ENCODE assay signal across 19 cellular contexts in the genomic region with DNA sequence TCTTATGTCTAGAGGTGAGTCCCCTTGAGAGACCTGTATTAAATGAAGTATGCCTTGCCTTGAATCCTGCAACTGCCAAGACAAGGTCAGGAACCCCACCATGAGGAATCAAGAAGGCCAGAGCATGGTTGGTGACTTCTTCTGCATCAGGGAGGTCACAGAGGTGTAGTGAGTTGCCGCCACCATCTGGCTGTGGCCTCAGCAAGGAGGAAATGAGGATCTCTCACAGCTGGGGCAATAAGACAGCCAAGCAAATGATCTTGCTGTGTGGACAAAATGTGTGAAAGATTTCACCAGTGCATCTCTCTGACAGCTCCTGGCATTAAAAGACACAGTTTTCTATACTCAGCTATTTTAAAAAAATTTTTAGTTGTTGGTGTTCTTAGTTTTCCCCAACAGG.
DNase-seq lines count a peak whose midpoint lies in the region; FAIRE-seq and TF ChIP-seq lines count a peak whose summit lies in the region.
"Had no signal": no experiment of that assay in that cellular context is flagged by ENCODE, and none has a peak within 500 bp of the region (broad histone marks: within the 10 kb centered on the region; RNA-seq: fewer than 3 reads in every experiment).

No MANE protein-coding gene starts in this region.

- H3K4me3 ChIP-seq in kidney (ENCODE audit: low read length in 2 of 2) = no peak overlapping the region
- H3K4me3 ChIP-seq: A549, GM12878, GM23338 had no signal

- no peak overlapping the region for H3K27ac ChIP-seq in kidney (ENCODE audit: low read depth in 2 of 2, low read length in 2 of 2)
- H3K27ac ChIP-seq: A549 had no signal

- H3K4me1 ChIP-seq in kidney (ENCODE audit: control insufficient read depth in 1 of 2, insufficient read depth in 1 of 2, low read depth in 1 of 2, low read length in 2 of 2) = no peaks in the 10 kb centered on the region
- H3K4me1 ChIP-seq: A549, Caco-2 had no signal

- peak; percentile 20; the same call in 1 of the 3 replicates for TF ChIP-seq CTCF in GM12872 (IDR thresholded peaks at IDR 0.05; ENCODE audit: insufficient read depth, low read depth, low read length)
- no peak for TF ChIP-seq CTCF in kidney (IDR thresholded peaks at IDR 0.05; ENCODE audit: borderline replicate concordance, extremely low read depth, insufficient read depth)

- no peaks in the 10 kb centered on the region for H3K36me3 ChIP-seq in kidney (ENCODE audit: control insufficient read depth in 1 of 2, insufficient read depth in 2 of 2, low read length in 2 of 2)

- no peak overlapping the region for H3K9ac ChIP-seq in kidney (ENCODE audit: low read length in 2 of 2)

- intact Hi-C loops in kidney (cut with DNase I) = no loop called here

- no peak for FAIRE-seq in kidney (lab: Jason Lieb, UNC)
- FAIRE-seq: A549, G401.6, GM12878 had no signal

- DNase-seq in MV-4-11 (lab: John Stamatoyannopoulos, UW) (peak; percentile 19), RPMI8226 (peak; percentile 85), pons (ENCODE audit: low spot score) (peak; percentile 12), kidney (no peak), KG1 (lab: John Stamatoyannopoulos, UW) (no peak), COLO668 (lab: John Stamatoyannopoulos, UW; ENCODE audit: unreplicated experiment) (no peak)
- DNase-seq: 8988T; ACHN; C1 segment of cervical spinal cord; Caco-2; CD4-positive, alpha-beta memory T cell; DMS153; DND-41; H9 had no signal

- no peaks in the 10 kb centered on the region for H3K9me3 ChIP-seq in kidney (ENCODE audit: control insufficient read depth in 1 of 2, low read length in 2 of 2)
- H3K9me3 ChIP-seq: A549 had no signal

Comparison
In these comparisons a context has a peak if more than half of its experiments do, and no peak if none do; other contexts are left out.
1. DNase-seq: peak in MV-4-11 (single experiment), RPMI8226 (single experiment) and pons (single experiment); none in kidney (single experiment), KG1 (single experiment) and COLO668 (single experiment).